32 cellular contexts compared by ENCODE assay signal in the genomic region with DNA sequence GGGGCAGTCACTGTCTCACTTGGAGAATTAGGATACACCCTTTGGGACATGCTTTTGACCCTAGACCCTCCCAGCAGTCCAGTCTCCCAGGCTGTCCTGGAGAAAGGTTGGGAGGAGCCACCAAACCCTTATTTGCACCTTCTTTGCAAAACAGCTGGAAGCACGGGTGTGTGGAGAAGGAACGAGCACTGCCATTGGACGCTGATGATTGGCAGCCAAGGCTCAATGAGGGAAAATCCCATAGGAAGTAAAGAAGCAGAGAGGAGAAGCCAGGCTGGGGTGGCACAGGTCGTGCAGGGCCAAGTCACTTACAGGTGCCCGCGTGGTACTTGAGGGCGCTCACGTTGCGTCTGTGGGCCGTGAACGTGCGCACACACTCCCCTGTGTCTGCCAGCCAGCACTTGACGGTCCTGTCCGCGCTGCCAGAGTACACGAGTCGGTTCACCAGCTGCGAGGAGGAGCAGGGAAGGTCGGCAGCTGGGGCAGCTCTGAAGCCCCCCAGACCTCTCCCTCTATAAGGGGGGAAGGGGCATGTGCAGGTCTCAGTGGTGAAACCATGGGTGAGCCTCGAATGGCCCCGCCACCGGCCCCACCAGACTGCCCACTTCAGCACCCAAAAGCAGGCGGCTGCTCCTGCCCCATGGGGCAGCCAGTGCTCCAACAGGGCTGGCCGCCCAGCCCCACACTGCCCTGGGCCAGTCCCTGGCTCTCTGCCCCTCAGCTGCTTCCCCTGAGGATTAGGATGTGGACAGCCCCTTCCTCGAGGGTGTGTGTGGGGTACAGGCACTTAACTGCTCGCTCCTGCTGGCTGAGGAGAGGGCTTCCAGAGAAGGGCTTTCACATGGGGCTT. TPM values are rescaled to one million over a fixed set of nuclear protein-coding genes. Genes with fewer than 3 reads are reported as not detected.
A peak's percentile ranks its signal among the peaks of the same experiment; 100 is the strongest.
DNase-seq lines count a peak whose midpoint lies in the region; ATAC-seq and TF ChIP-seq lines count a peak whose summit lies in the region.
"Had no signal": no experiment of that assay in that cellular context is flagged by ENCODE, and none has a peak within 500 bp of the region (broad histone marks: within the 10 kb centered on the region; RNA-seq: fewer than 3 reads in every experiment).

No MANE protein-coding gene starts in this region.

- H3K4me1 ChIP-seq in H9 (ENCODE audit: insufficient read depth, low read length) (no peaks in the 10 kb centered on the region), osteoblast (ENCODE audit: insufficient read depth, low read length) (no peaks in the 10 kb centered on the region), hepatocyte (ENCODE audit: insufficient read depth) (peaks cover 10% of the 10 kb centered on the region)

- peaks cover 16% of the 10 kb centered on the region in 2 experiments for H3K4me1 Mint-ChIP-seq in H9
- peaks cover 7 to 13% of the 10 kb centered on the region in 2 donors for H3K4me1 Mint-ChIP-seq in effector memory CD8-positive, alpha-beta T cell (ENCODE audit: low read depth in 2 of 2)

- no peak for ATAC-seq in effector memory CD8-positive, alpha-beta T cell (replicated peaks)
- ATAC-seq in HG02759 (IDR thresholded peaks at IDR 0.05; ENCODE audit: unreplicated experiment), result no peak
- ATAC-seq: HCT116; naive thymus-derived CD8-positive, alpha-beta T cell; PC-3 had no signal

- DNase-seq in NCI-H2029 (lab: John Stamatoyannopoulos, UW), result peak; percentile 29
- DNase-seq in NCI-H2029 treated with DMSO at 0.1 percent for 48 hours (lab: John Stamatoyannopoulos, UW), result no peak
- DNase-seq in H9, result peak; percentile 25
- no peak for DNase-seq in effector memory CD8-positive, alpha-beta T cell
- DNase-seq in osteoblast (ENCODE audit: insufficient read length, low spot score, missing footprints), result peak; percentile 70
- no peak for DNase-seq in stimulated activated CD4-positive, alpha-beta T cell treated with anti-CD3 and anti-CD28 coated beads, Interleukin-1b, Interleukin-23, amount 100 ng/mL, for 48 hours
- DNase-seq in hepatocyte (ENCODE audit: low spot score), result no peak
- DNase-seq: activated CD4-positive, alpha-beta T cell treated with anti-CD3 and anti-CD28 coated beads for 48 hours; activated CD8-positive, alpha-beta memory T cell treated with anti-CD3 and anti-CD28 coated beads for 24 hours; anterior cingulate cortex; Caco-2; DMS79; effector memory CD4-positive, alpha-beta T cell; glutamatergic neuron; Kasumi-1; naive thymus-derived CD8-positive, alpha-beta T cell; NCI-H146; NCI-H2171 treated with DMSO at 0.1 percent for 48 hours; NCI-H524; NK-92 treated with Interleukin-12 subunit alpha and Interleukin-12 subunit beta, amount 100 ng/mL, for 24 hours; PC-3; stimulated activated naive CD4-positive, alpha-beta T cell treated with Interleukin-2 at 50 U/mL for 16 hours had no signal

- no peak overlapping the region for H4K8ac ChIP-seq in H9 (replicated peaks; ENCODE audit: insufficient read length, low read depth, low read length)

- H3K27me3 ChIP-seq in H9 (ENCODE audit: insufficient read depth, low read length) (peaks cover 8% of the 10 kb centered on the region; the same call in 1 of the 2 replicates), osteoblast (ENCODE audit: insufficient read depth, low read length) (peaks cover 13% of the 10 kb centered on the region), hepatocyte (peaks cover 31% of the 10 kb centered on the region)

- H2BK5ac ChIP-seq in H9 (ENCODE audit: insufficient read length, low read length), result no peak overlapping the region

- H2BK120ac ChIP-seq in H9 (ENCODE audit: low read depth, low read length, poor library complexity, severe bottlenecking), result no peak overlapping the region

- H3K4me3 ChIP-seq in osteoblast (ENCODE audit: insufficient read depth, low read length), result no peak overlapping the region
- no peak overlapping the region for H3K4me3 ChIP-seq in hepatocyte
- H3K4me3 ChIP-seq: cardiac muscle cell, coronary artery, skin epidermis, suprapubic skin had no signal

- H3K36me3 Mint-ChIP-seq in H9 (ENCODE audit: insufficient read depth in 1 of 3, low read depth in 3 of 3), result peaks cover 0 to 7% (median 0%) of the 10 kb centered on the region in 3 experiments; a peak in 2 of 7 replicates
- H3K36me3 Mint-ChIP-seq in effector memory CD8-positive, alpha-beta T cell (ENCODE audit: insufficient read depth), result peaks cover 15% of the 10 kb centered on the region
- H3K36me3 Mint-ChIP-seq: activated naive CD8-positive, alpha-beta T cell; naive thymus-derived CD8-positive, alpha-beta T cell had no signal

- H3K9me2 ChIP-seq in hepatocyte (replicated peaks; ENCODE audit: insufficient read depth), result no peaks in the 10 kb centered on the region

- H2AFZ ChIP-seq in H9 (ENCODE audit: low read length) (no peak overlapping the region), osteoblast (ENCODE audit: low read length) (no peak overlapping the region), hepatocyte (no peak overlapping the region)

- WGBS in H9 (ENCODE audit: extremely low coverage, insufficient read length, low lambda C conversion rate), result no CpG with 5 or more reads among the region's 26 CpGs
- 89% methylated on average over 26 of the region's 26 CpGs for WGBS in hepatocyte (ENCODE audit: low lambda C conversion rate, missing lambda C conversion rate)

- H3K27ac Mint-ChIP-seq in H9, result no peak overlapping the region
- H3K27ac Mint-ChIP-seq in effector memory CD8-positive, alpha-beta T cell, result peak overlapping the region; percentile 38 to 66
- H3K27ac Mint-ChIP-seq: activated naive CD8-positive, alpha-beta T cell had no signal

- peaks cover 15% of the 10 kb centered on the region for H3K23me2 ChIP-seq in H9 (ENCODE audit: insufficient read length, low read depth, low read length, poor library complexity, severe bottlenecking)

- H3K4me2 ChIP-seq in H9 (ENCODE audit: insufficient read depth, insufficient read length, low read length) (no peak overlapping the region), osteoblast (ENCODE audit: insufficient read depth, low read length) (no peak overlapping the region), hepatocyte (no peak overlapping the region)

- no peak overlapping the region for H3K4me3 Mint-ChIP-seq in H9
- H3K4me3 Mint-ChIP-seq in effector memory CD8-positive, alpha-beta T cell, result no peak overlapping the region
- H3K4me3 Mint-ChIP-seq: activated naive CD8-positive, alpha-beta T cell; naive thymus-derived CD8-positive, alpha-beta T cell had no signal

- H4K91ac ChIP-seq in H9 (ENCODE audit: insufficient read length, low read depth, low read length), result no peak overlapping the region

- TF ChIP-seq CTCF in H9 (conservative IDR thresholded peaks at IDR 0.05) (no peak), osteoblast (IDR thresholded peaks at IDR 0.05; ENCODE audit: extremely low read depth, low read depth, low read length) (no peak), hepatocyte (IDR thresholded peaks at IDR 0.05; ENCODE audit: poor library complexity) (no peak)

- H3K27ac ChIP-seq in H9 (ENCODE audit: insufficient read length, low read depth, low read length), result no peak overlapping the region
- no peak overlapping the region for H3K27ac ChIP-seq in osteoblast (ENCODE audit: low read depth, low read length)
- H3K27ac ChIP-seq in hepatocyte, result no peak overlapping the region
- H3K27ac ChIP-seq: 22Rv1, cardiac muscle cell, coronary artery, skin epidermis, suprapubic skin had no signal

- no peak overlapping the region for H2BK20ac ChIP-seq in H9 (ENCODE audit: low read depth, low read length, poor library complexity, severe bottlenecking)

- no peak overlapping the region for H3K14ac ChIP-seq in H9 (ENCODE audit: insufficient read depth, low read length)

- H2BK15ac ChIP-seq in H9 (ENCODE audit: low read depth, low read length), result no peak overlapping the region

- no peak overlapping the region for H3K9ac ChIP-seq in H9 (ENCODE audit: extremely low read depth, insufficient read length, low read length)

- no peaks in the 10 kb centered on the region for H3K9me3 Mint-ChIP-seq in H9
- H3K9me3 Mint-ChIP-seq in effector memory CD8-positive, alpha-beta T cell, result no peaks in the 10 kb centered on the region
- H3K9me3 Mint-ChIP-seq: naive thymus-derived CD8-positive, alpha-beta T cell had no signal

- H3K4ac ChIP-seq in H9 (ENCODE audit: low read depth, low read length), result no peak overlapping the region

- no peak overlapping the region for H2AK5ac ChIP-seq in H9 (ENCODE audit: insufficient read length, low read length)

- no peaks in the 10 kb centered on the region for H4K20me1 ChIP-seq in H9 (ENCODE audit: control insufficient read depth, insufficient read depth, insufficient read length)
- no peaks in the 10 kb centered on the region for H4K20me1 ChIP-seq in osteoblast (ENCODE audit: insufficient read depth, low read length)
- no peaks in the 10 kb centered on the region for H4K20me1 ChIP-seq in hepatocyte (ENCODE audit: insufficient read depth, poor library complexity, severe bottlenecking)

- no peak overlapping the region for H3K56ac ChIP-seq in H9 (ENCODE audit: insufficient read length, low read depth, low read length)

- H3K27me3 Mint-ChIP-seq in H9 (ENCODE audit: low read depth), result peaks cover 40% of the 10 kb centered on the region
- peaks cover 9 to 14% of the 10 kb centered on the region in 2 donors for H3K27me3 Mint-ChIP-seq in effector memory CD8-positive, alpha-beta T cell

- H2BK12ac ChIP-seq in H9 (ENCODE audit: insufficient read length, low read depth, low read length), result no peak overlapping the region

- no peak overlapping the region for H3T11ph ChIP-seq in H9 (ENCODE audit: low read length)

- H4K5ac ChIP-seq in H9 (ENCODE audit: insufficient read length, low read depth, low read length), result no peak overlapping the region

- H3K23ac ChIP-seq in H9 (ENCODE audit: insufficient read length, low read depth, low read length), result no peak overlapping the region

- H3K9me3 ChIP-seq in H9 (ENCODE audit: control insufficient read depth, low read depth, low read length), result no peaks in the 10 kb centered on the region
- H3K9me3 ChIP-seq in osteoblast (ENCODE audit: low read depth, low read length), result no peaks in the 10 kb centered on the region
- no peaks in the 10 kb centered on the region for H3K9me3 ChIP-seq in hepatocyte (ENCODE audit: low read depth)
- H3K9me3 ChIP-seq: Caco-2, suprapubic skin had no signal

- no peaks in the 10 kb centered on the region for H3K79me1 ChIP-seq in H9 (ENCODE audit: insufficient read depth, low read depth, low read length, poor library complexity, severe bottlenecking)

- H3K79me2 ChIP-seq in H9 (ENCODE audit: insufficient read depth, low read length) (no peaks in the 10 kb centered on the region), osteoblast (ENCODE audit: insufficient read depth, low read length) (no peaks in the 10 kb centered on the region), hepatocyte (no peaks in the 10 kb centered on the region)

- H3K18ac ChIP-seq in H9 (ENCODE audit: insufficient read length, low read depth, low read length), result no peak overlapping the region

- H3K36me3 ChIP-seq in osteoblast (ENCODE audit: insufficient read depth, low read length) (no peaks in the 10 kb centered on the region), hepatocyte (replicated peaks; ENCODE audit: insufficient read depth, low read depth) (no peaks in the 10 kb centered on the region)
- H3K36me3 ChIP-seq: cardiac muscle cell, suprapubic skin had no signal

RNA-seq across cellular contexts. Expression of a gene that starts 24.8 kb away (rescaled TPM):
- total RNA-seq in H9 (2021) (8.1 and 9.4 TPM in 2 replicates), osteoblast (8.5 and 15.6 TPM in 2 replicates), hepatocyte (10.6 and 15.5 TPM in 2 replicates)
- 12.4 and 19.1 TPM in 2 replicates for polyA plus RNA-seq in hepatocyte
- total RNA-seq: osteocyte, PC-3 had no signal

RNA-seq across cellular contexts. Expression of a gene that starts 43.4 kb away (rescaled TPM):
- total RNA-seq in H9 (2021), result 45.8 and 48.5 TPM in 2 replicates
- 48.9 and 50.7 TPM in 2 replicates for total RNA-seq in osteoblast
- 38.6 and 42.5 TPM in 2 replicates for total RNA-seq in hepatocyte
- polyA plus RNA-seq in hepatocyte, result 22.6 and 28.4 TPM in 2 replicates

RNA-seq across cellular contexts. Expression of a gene that starts 54.9 kb away (rescaled TPM):
- total RNA-seq in H9 (2021) (0.79 and 1.8 TPM in 2 replicates), osteoblast (0.59 and 0.72 TPM in 2 replicates), hepatocyte (not detected in 2 replicates)
- polyA plus RNA-seq in hepatocyte, result 0.24 and 0.64 TPM in 2 replicates
- total RNA-seq: Caco-2, osteocyte, renal cortical epithelial cell, suprapubic skin had no signal

Comparison
In these comparisons a context has a peak if more than half of its experiments do, and no peak if none do; other contexts are left out.
1. DNase-seq: peak in NCI-H2029 (single experiment), H9 (single experiment) and osteoblast (single experiment); none in NCI-H2029 treated with DMSO at 0.1 percent for 48 hours (single experiment), effector memory CD8-positive, alpha-beta T cell (0 of 3), stimulated activated CD4-positive, alpha-beta T cell treated with anti-CD3 and anti-CD28 coated beads, Interleukin-1b, Interleukin-23, amount 100 ng/mL, for 48 hours (single experiment) and hepatocyte (single experiment).
2. H3K27ac Mint-ChIP-seq: peak in effector memory CD8-positive, alpha-beta T cell (2 of 2); none in H9 (0 of 3).